In the genomic region with DNA sequence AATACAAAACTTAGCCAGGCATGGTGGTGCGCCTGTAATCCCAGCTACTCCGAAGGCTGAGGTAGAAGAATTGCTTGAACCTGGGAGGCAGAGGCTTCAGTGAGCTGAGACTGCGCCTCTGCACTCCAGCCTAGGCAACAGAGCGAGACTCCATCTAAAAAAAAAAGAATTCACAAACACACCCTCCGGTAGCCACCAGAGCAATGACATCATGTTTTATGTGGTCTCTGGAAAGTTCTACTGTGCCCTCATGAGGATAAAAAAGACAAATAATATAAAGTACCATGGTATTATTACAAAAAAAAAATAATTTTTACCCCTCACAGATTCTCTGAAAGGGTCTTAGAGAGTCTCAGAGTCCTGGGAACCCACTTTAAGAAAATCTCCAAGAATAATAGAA, we compare ENCODE assay signal across 3 cellular contexts.
TF ChIP-seq lines count a peak whose summit lies in the region.

No MANE protein-coding gene starts in this region.

TF ChIP-seq in HepG2, 621 proteins besides CTCF, POLR2A, EP300 and RAD21 (continued from another document):
- TF ChIP-seq ZNF792 (CRISPR knock-in tag; IDR thresholded peaks at IDR 0.05) = no peak

TF ChIP-seq in HEK293, 187 proteins besides CTCF, POLR2A, EP300 and RAD21 (continued from another document):
- TF ChIP-seq, protein P1, sequence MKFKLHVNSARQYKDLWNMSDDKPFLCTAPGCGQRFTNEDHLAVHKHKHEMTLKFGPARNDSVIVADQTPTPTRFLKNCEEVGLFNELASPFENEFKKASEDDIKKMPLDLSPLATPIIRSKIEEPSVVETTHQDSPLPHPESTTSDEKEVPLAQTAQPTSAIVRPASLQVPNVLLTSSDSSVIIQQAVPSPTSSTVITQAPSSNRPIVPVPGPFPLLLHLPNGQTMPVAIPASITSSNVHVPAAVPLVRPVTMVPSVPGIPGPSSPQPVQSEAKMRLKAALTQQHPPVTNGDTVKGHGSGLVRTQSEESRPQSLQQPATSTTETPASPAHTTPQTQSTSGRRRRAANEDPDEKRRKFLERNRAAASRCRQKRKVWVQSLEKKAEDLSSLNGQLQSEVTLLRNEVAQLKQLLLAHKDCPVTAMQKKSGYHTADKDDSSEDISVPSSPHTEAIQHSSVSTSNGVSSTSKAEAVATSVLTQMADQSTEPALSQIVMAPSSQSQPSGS (tag by site-specific recombination; IDR thresholded peaks at IDR 0.05; ENCODE audit: low read depth) = peak; percentile 64
- TF ChIP-seq, protein P2, sequence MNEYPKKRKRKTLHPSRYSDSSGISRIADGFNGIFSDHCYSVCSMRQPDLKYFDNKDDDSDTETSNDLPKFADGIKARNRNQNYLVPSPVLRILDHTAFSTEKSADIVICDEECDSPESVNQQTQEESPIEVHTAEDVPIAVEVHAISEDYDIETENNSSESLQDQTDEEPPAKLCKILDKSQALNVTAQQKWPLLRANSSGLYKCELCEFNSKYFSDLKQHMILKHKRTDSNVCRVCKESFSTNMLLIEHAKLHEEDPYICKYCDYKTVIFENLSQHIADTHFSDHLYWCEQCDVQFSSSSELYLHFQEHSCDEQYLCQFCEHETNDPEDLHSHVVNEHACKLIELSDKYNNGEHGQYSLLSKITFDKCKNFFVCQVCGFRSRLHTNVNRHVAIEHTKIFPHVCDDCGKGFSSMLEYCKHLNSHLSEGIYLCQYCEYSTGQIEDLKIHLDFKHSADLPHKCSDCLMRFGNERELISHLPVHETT (tag by site-specific recombination; IDR thresholded peaks at IDR 0.05) = no peak
- TF ChIP-seq ZNF521 (tag by site-specific recombination; IDR thresholded peaks at IDR 0.05) (no peak), ZNF335 (tag by site-specific recombination; conservative IDR thresholded peaks at IDR 0.05) (no peak)
TF ChIP-seq in HEK293: peak in this region for 1.

TF ChIP-seq in K562, 482 proteins besides CTCF, POLR2A, EP300 and RAD21 (continued from another document):
- TF ChIP-seq, protein P3, sequence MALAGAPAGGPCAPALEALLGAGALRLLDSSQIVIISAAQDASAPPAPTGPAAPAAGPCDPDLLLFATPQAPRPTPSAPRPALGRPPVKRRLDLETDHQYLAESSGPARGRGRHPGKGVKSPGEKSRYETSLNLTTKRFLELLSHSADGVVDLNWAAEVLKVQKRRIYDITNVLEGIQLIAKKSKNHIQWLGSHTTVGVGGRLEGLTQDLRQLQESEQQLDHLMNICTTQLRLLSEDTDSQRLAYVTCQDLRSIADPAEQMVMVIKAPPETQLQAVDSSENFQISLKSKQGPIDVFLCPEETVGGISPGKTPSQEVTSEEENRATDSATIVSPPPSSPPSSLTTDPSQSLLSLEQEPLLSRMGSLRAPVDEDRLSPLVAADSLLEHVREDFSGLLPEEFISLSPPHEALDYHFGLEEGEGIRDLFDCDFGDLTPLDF (CRISPR knock-in tag; IDR thresholded peaks at IDR 0.05) = no peak
- no peak for TF ChIP-seq SNRNP70 (optimal IDR thresholded peaks at IDR 0.05; ENCODE audit: low read depth, low read length)
- no peak for TF ChIP-seq ASH1L (IDR thresholded peaks at IDR 0.05; ENCODE audit: borderline replicate concordance, low read depth, partially characterized antibody)
- TF ChIP-seq SMARCE1 (IDR thresholded peaks at IDR 0.05) = no peak
- no peak for TF ChIP-seq XRCC3 (IDR thresholded peaks at IDR 0.05)
- TF ChIP-seq GATAD2A (IDR thresholded peaks at IDR 0.05) = no peak
